Comparison of ENCODE assay signal across 15 cellular contexts in the genomic region with DNA sequence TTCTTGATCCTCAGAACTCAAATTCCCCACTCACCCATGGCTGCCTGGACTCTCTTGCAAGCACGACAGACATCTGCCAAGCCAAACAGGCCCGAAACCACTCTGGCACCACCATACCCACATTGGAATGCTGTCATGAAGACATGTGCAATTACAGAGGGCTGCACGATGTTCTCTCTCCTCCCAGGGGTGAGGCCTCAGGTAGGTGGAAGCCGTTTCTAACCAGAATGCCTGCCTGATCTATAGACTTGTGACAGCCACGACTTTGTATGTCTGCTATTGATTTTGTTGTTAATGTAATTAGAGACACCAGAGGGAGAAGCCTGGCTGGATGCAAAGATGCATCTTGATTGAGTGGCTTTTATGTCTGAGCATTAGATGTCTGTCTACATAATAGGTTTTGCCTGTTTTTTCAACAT. TPM values are rescaled to one million over a fixed set of nuclear protein-coding genes. Genes with fewer than 3 reads are reported as not detected.
DNase-seq lines count a peak whose midpoint lies in the region; ATAC-seq and TF ChIP-seq lines count a peak whose summit lies in the region.
"Had no signal": no experiment of that assay in that cellular context is flagged by ENCODE, and none has a peak within 500 bp of the region (broad histone marks: within the 10 kb centered on the region; RNA-seq: fewer than 3 reads in every experiment).

No MANE protein-coding gene starts in this region.

- WGBS in urinary bladder = 33% methylated on average over 5 of the region's 5 CpGs

- H3K4me3 ChIP-seq in left ventricle myocardium inferior (peak overlapping the region; percentile 85), choroid plexus epithelial cell (ENCODE audit: low read depth, low read length) (no peak overlapping the region), lower lobe of right lung (peak overlapping the region; percentile 86), urinary bladder (ENCODE audit: low read depth, low read length) (peak overlapping the region; percentile 36)

- TF ChIP-seq CTCF in left ventricle myocardium inferior (IDR thresholded peaks at IDR 0.05; ENCODE audit: borderline replicate concordance) (no peak), choroid plexus epithelial cell (conservative IDR thresholded peaks at IDR 0.05; ENCODE audit: low read depth, low read length) (no peak), lower lobe of right lung (IDR thresholded peaks at IDR 0.05) (no peak)

- H3K27ac ChIP-seq in left ventricle myocardium inferior (replicated peaks) (peak overlapping the region; percentile 89), lower lobe of right lung (no peak overlapping the region), urinary bladder (ENCODE audit: low read depth) (no peak overlapping the region)

- H3K36me3 ChIP-seq in left ventricle myocardium inferior = peaks cover 9% of the 10 kb centered on the region
- H3K36me3 ChIP-seq in lower lobe of right lung = peaks cover 10% of the 10 kb centered on the region
- no peaks in the 10 kb centered on the region for H3K36me3 ChIP-seq in urinary bladder (ENCODE audit: insufficient read depth)
- H3K36me3 ChIP-seq: tibial nerve had no signal

- DNase-seq in left ventricle myocardium inferior = no peak
- DNase-seq in Right ventricle myocardium superior = no peak
- DNase-seq in choroid plexus epithelial cell (ENCODE audit: low read depth) = peak; percentile 22
- DNase-seq in lower lobe of right lung = no peak
- DNase-seq in amniotic stem cell (lab: John Stamatoyannopoulos, UW) = no peak
- no peak for DNase-seq in D341Med (ENCODE audit: low spot score)
- DNase-seq: ACHN; activated CD4-positive, alpha-beta T cell treated with anti-CD3 and anti-CD28 coated beads, Interleukin-2, amount 50 U/mL, for 4 hours; activated naive CD4-positive, alpha-beta T cell; NCI-H774 had no signal

- H3K4me1 ChIP-seq in left ventricle myocardium inferior = peaks cover 73% of the 10 kb centered on the region
- H3K4me1 ChIP-seq in lower lobe of right lung = peaks cover 36% of the 10 kb centered on the region
- H3K4me1 ChIP-seq in urinary bladder (ENCODE audit: insufficient read depth) = no peaks in the 10 kb centered on the region

- H3K9me3 ChIP-seq in left ventricle myocardium inferior (replicated peaks) = no peaks in the 10 kb centered on the region
- H3K9me3 ChIP-seq in lower lobe of right lung = no peaks in the 10 kb centered on the region
- H3K9me3 ChIP-seq: right lobe of liver, tibial nerve had no signal

- intact Hi-C loops in left ventricle myocardium inferior (cut with micrococcal nuclease) = no loop called here
- intact Hi-C loops in Right ventricle myocardium superior (cut with DNase I) = loop anchor here (10.0 kb wide), 2 partner anchors 123 to 213 kb away; no protein-coding TSS in a partner anchor
- intact Hi-C loops in lower lobe of right lung (cut with DNase I) = no loop called here

- ATAC-seq in Right ventricle myocardium superior (ENCODE audit: poor library complexity) (no peak), lower lobe of right lung (no peak), GM19463 (IDR thresholded peaks at IDR 0.05; ENCODE audit: unreplicated experiment) (no peak)
- ATAC-seq: right lobe of liver had no signal

- H3K27me3 ChIP-seq in left ventricle myocardium inferior (ENCODE audit: low read depth) (peaks cover 18% of the 10 kb centered on the region), lower lobe of right lung (ENCODE audit: low read depth) (peaks cover 15% of the 10 kb centered on the region)
- H3K27me3 ChIP-seq: right lobe of liver had no signal

RNA-seq across cellular contexts. Expression of gene BAMBI, which starts 4.0 kb away (rescaled TPM):
- 15.4 TPM for total RNA-seq in left ventricle myocardium inferior
- total RNA-seq in Right ventricle myocardium superior = 13.2 TPM
- 7.9 TPM for total RNA-seq in lower lobe of right lung
- 33.7 TPM for total RNA-seq in urinary bladder
- 27.0 TPM for polyA plus RNA-seq in urinary bladder
- total RNA-seq: T-helper 1 cell treated with Interleukin-12 subunit alpha and Interleukin-12 subunit beta and Interleukin-4 antibody, amounts not matched to agents 30 ng/mL and 1 ng/mL, for 36 hours had no signal
